Comparison of ENCODE assay signal across 13 cellular contexts in the genomic region with DNA sequence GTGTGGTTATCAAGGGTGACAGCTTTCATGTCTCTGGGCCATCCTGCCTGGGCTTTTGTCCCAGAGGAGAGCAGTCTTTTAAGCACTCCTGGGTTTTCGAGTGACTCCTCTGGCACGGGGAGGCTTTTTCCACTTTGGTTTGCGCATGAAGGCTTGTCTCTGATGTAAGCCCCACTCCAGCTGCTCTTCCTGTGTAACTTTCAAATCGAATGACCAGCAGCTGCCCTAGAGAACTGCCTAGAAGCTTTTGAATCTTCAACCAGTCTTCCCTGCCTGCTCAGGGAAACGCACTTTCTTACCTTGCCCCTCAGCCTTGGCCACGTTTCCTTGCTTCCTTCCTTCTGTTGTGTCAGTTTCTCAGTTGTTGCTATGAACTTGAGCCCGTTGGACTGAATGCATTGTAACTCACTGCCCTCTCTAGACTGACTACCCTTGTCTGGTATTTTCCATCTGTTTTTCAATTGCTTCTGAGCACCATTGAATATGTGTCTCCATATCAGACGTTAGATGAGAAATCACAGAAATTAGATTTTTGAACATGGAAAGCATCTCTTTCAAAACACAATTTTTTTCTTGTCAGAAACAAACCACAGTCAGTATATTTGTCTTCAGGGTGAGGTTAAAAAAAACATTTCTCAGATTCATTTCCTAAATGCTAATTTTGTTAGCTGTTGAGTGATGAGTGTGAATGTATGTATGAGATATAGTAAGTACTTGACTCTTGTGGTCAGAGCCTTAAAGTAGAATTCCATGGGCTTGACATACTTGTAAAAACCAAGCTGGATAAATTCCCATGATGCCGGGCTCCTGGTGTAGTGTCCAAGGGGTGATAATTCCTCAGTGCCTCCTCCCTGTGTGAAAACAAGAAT. TPM values are rescaled to one million over a fixed set of nuclear protein-coding genes. Genes with fewer than 3 reads are reported as not detected.
DNase-seq lines count a peak whose midpoint lies in the region; ATAC-seq and TF ChIP-seq lines count a peak whose summit lies in the region.
"Had no signal": no experiment of that assay in that cellular context is flagged by ENCODE, and none has a peak within 500 bp of the region (broad histone marks: within the 10 kb centered on the region; RNA-seq: fewer than 3 reads in every experiment).

No MANE protein-coding gene starts in this region.

- ATAC-seq in WTC11 (no peak), HG03342 (IDR thresholded peaks at IDR 0.05; ENCODE audit: unreplicated experiment) (no peak)
- ATAC-seq: activated CD4-positive, alpha-beta T cell treated with anti-CD3 and anti-CD28 coated beads for 36 hours had no signal

- 15 to 28% methylated on average over 6 to 9 of the region's 9 CpGs for WGBS in thyroid gland, 2 donors

- H3K4me3 ChIP-seq in dorsolateral prefrontal cortex (no peak overlapping the region), thyroid gland (replicated peaks in 1 of 3) (no peak overlapping the region)

- H3K27ac Mint-ChIP-seq in WTC11, result no peak overlapping the region
- H3K27ac Mint-ChIP-seq in activated T-cell treated with anti-CD3 and anti-CD28 coated beads, Interleukin-2, amount 50 U/mL, for 24 hours, result no peak overlapping the region
- H3K27ac Mint-ChIP-seq: activated CD4-positive, alpha-beta T cell treated with anti-CD3 and anti-CD28 coated beads for 36 hours had no signal

- POLR2A ChIA-PET in WTC11 (lab: Charles Lee), result no interaction called here

- H3K9me3 Mint-ChIP-seq in WTC11, result no peaks in the 10 kb centered on the region
- no peaks in the 10 kb centered on the region for H3K9me3 Mint-ChIP-seq in activated T-cell treated with anti-CD3 and anti-CD28 coated beads, Interleukin-2, amount 50 U/mL, for 24 hours

- H3K36me3 Mint-ChIP-seq in WTC11, result peaks cover 4% of the 10 kb centered on the region; the same call in 1 of the 2 replicates
- peaks cover 29% of the 10 kb centered on the region for H3K36me3 Mint-ChIP-seq in activated T-cell treated with anti-CD3 and anti-CD28 coated beads, Interleukin-2, amount 50 U/mL, for 24 hours (ENCODE audit: low read depth)

- H3K27me3 ChIP-seq in dorsolateral prefrontal cortex, result peaks cover 0 to 66% (median 9%) of the 10 kb centered on the region in 45 donors
- H3K27me3 ChIP-seq in thyroid gland, result no peaks in the 10 kb centered on the region

- H3K36me3 ChIP-seq in thyroid gland, result no peaks in the 10 kb centered on the region

- CTCF ChIA-PET in WTC11 (lab: Charles Lee), result no interaction called here

- no peaks in the 10 kb centered on the region for H3K9me3 ChIP-seq in thyroid gland

- no peaks in the 10 kb centered on the region for H3K27me3 Mint-ChIP-seq in WTC11 (ENCODE audit: low read depth)
- H3K27me3 Mint-ChIP-seq in activated T-cell treated with anti-CD3 and anti-CD28 coated beads, Interleukin-2, amount 50 U/mL, for 24 hours, result peaks cover 25% of the 10 kb centered on the region
- H3K27me3 Mint-ChIP-seq: activated CD4-positive, alpha-beta T cell treated with anti-CD3 and anti-CD28 coated beads for 36 hours had no signal

- TF ChIP-seq POLR2A in thyroid gland (IDR thresholded peaks at IDR 0.05), result peak in 1 of 2 donors; percentile 83

- H3K4me3 Mint-ChIP-seq in WTC11, result no peak overlapping the region
- no peak overlapping the region for H3K4me3 Mint-ChIP-seq in activated T-cell treated with anti-CD3 and anti-CD28 coated beads, Interleukin-2, amount 50 U/mL, for 24 hours
- H3K4me3 Mint-ChIP-seq: activated CD4-positive, alpha-beta T cell treated with anti-CD3 and anti-CD28 coated beads for 36 hours had no signal

- no peaks in the 10 kb centered on the region for H3K4me1 Mint-ChIP-seq in WTC11
- no peaks in the 10 kb centered on the region for H3K4me1 Mint-ChIP-seq in activated T-cell treated with anti-CD3 and anti-CD28 coated beads, Interleukin-2, amount 50 U/mL, for 24 hours (ENCODE audit: low read depth)
- H3K4me1 Mint-ChIP-seq: activated CD4-positive, alpha-beta T cell treated with anti-CD3 and anti-CD28 coated beads for 36 hours had no signal

- DNase-seq in HT1080 (ENCODE audit: low read depth), result peak; percentile 5
- DNase-seq in dorsolateral prefrontal cortex, result no peak
- peak; percentile 87 to 88 for DNase-seq in lung microvascular endothelial cell (ENCODE audit: low read depth in 2 of 2)
- DNase-seq in thyroid gland, result peak; percentile 83 to 86
- DNase-seq in WTC11 (ENCODE audit: low spot score), result no peak
- no peak for DNase-seq in activated T-cell treated with anti-CD3 and anti-CD28 coated beads, Interleukin-2, amount 50 U/mL, for 24 hours
- no peak for DNase-seq in GF-D8 (lab: John Stamatoyannopoulos, UW)
- DNase-seq: activated CD4-positive, alpha-beta T cell treated with anti-CD3 and anti-CD28 coated beads for 36 hours; GDM1; NCI-H1436; stimulated activated CD4-positive, alpha-beta T cell treated with anti-CD3 and anti-CD28 coated beads, Interleukin-1b, Interleukin-23, amount 100 ng/mL, for 48 hours had no signal

- H3K4me1 ChIP-seq in thyroid gland, result peaks cover 23 to 56% of the 10 kb centered on the region in 2 donors

- intact Hi-C loops in dorsolateral prefrontal cortex (cut with DNase I) (loop anchor here in 1 of 2 donors (10.0 kb wide), 1 partner anchor 134 kb away; no protein-coding TSS in a partner anchor), thyroid gland (cut with DNase I) (no loop called here)

- H3K27ac ChIP-seq in dorsolateral prefrontal cortex (peak overlapping the region in 44 of 59 donors; percentile 1 to 79 (median 52)), thyroid gland (peak overlapping the region; percentile 87 to 97 (median 92))
- H3K27ac ChIP-seq: RWPE1 had no signal

- TF ChIP-seq CTCF in dorsolateral prefrontal cortex (IDR thresholded peaks at IDR 0.05 in 54 of 56, conservative IDR thresholded peaks at IDR 0.05 in 2 of 56; ENCODE audit: low read depth in 1 of 56, partially characterized antibody in 56 of 56) (no peak), thyroid gland (IDR thresholded peaks at IDR 0.05) (no peak), WTC11 (IDR thresholded peaks at IDR 0.05) (no peak)

TF ChIP-seq in WTC11, 78 proteins besides CTCF, POLR2A, EP300 and RAD21 (continues in another document):
- TF ChIP-seq, protein P1, sequence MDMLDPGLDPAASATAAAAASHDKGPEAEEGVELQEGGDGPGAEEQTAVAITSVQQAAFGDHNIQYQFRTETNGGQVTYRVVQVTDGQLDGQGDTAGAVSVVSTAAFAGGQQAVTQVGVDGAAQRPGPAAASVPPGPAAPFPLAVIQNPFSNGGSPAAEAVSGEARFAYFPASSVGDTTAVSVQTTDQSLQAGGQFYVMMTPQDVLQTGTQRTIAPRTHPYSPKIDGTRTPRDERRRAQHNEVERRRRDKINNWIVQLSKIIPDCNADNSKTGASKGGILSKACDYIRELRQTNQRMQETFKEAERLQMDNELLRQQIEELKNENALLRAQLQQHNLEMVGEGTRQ (CRISPR knock-in tag; IDR thresholded peaks at IDR 0.05), result no peak
- TF ChIP-seq SMAD3 (CRISPR knock-in tag; IDR thresholded peaks at IDR 0.05; ENCODE audit: borderline replicate concordance), result no peak
- TF ChIP-seq ZNF671 (CRISPR knock-in tag; IDR thresholded peaks at IDR 0.05), result no peak
- TF ChIP-seq ZNF416 (CRISPR knock-in tag; IDR thresholded peaks at IDR 0.05), result no peak
- TF ChIP-seq, protein P2, sequence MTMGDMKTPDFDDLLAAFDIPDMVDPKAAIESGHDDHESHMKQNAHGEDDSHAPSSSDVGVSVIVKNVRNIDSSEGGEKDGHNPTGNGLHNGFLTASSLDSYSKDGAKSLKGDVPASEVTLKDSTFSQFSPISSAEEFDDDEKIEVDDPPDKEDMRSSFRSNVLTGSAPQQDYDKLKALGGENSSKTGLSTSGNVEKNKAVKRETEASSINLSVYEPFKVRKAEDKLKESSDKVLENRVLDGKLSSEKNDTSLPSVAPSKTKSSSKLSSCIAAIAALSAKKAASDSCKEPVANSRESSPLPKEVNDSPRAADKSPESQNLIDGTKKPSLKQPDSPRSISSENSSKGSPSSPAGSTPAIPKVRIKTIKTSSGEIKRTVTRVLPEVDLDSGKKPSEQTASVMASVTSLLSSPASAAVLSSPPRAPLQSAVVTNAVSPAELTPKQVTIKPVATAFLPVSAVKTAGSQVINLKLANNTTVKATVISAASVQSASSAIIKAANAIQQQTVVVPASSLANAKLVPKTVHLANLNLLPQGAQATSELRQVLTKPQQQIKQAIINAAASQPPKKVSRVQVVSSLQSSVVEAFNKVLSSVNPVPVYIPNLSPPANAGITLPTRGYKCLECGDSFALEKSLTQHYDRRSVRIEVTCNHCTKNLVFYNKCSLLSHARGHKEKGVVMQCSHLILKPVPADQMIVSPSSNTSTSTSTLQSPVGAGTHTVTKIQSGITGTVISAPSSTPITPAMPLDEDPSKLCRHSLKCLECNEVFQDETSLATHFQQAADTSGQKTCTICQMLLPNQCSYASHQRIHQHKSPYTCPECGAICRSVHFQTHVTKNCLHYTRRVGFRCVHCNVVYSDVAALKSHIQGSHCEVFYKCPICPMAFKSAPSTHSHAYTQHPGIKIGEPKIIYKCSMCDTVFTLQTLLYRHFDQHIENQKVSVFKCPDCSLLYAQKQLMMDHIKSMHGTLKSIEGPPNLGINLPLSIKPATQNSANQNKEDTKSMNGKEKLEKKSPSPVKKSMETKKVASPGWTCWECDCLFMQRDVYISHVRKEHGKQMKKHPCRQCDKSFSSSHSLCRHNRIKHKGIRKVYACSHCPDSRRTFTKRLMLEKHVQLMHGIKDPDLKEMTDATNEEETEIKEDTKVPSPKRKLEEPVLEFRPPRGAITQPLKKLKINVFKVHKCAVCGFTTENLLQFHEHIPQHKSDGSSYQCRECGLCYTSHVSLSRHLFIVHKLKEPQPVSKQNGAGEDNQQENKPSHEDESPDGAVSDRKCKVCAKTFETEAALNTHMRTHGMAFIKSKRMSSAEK (CRISPR knock-in tag; IDR thresholded peaks at IDR 0.05; ENCODE audit: borderline replicate concordance), result no peak
- TF ChIP-seq TCF7 (CRISPR knock-in tag; IDR thresholded peaks at IDR 0.05; ENCODE audit: low read depth), result no peak
- TF ChIP-seq GRHL2 (CRISPR knock-in tag; IDR thresholded peaks at IDR 0.05; ENCODE audit: insufficient replicate concordance, severe bottlenecking), result no peak
- TF ChIP-seq OVOL2 (CRISPR knock-in tag; IDR thresholded peaks at IDR 0.05; ENCODE audit: borderline replicate concordance), result no peak

RNA-seq across cellular contexts. Expression of a gene that starts 45.4 kb away (rescaled TPM):
- 10.2 and 13.7 TPM in 2 replicates for total RNA-seq in HT1080 (2014; rRNA removed; shearing (Covaris generic))
- 8.9 and 9.8 TPM in 2 replicates for polyA plus RNA-seq in HT1080 (2015; cell fraction: cytosol; rRNA removed)
- polyA plus RNA-seq in HT1080 (2015; cell fraction: nucleus; rRNA removed), result 14.0 and 18.6 TPM in 2 replicates
- total RNA-seq in dorsolateral prefrontal cortex, result 100 to 1,000 TPM in 27 of 120 experiments, 10 to 100 TPM in 93; 39.0 to 123 (median 88.4) TPM
- total RNA-seq in lung microvascular endothelial cell, result 12.9 and 14.5 TPM in 2 replicates
- 10 to 100 TPM; 15.2 to 21.7 (median 18.5) TPM for total RNA-seq in thyroid gland
- total RNA-seq in WTC11 (2021), result 8.2 to 10.8 TPM (median 9.6 TPM) in 3 replicates

RNA-seq across cellular contexts. Expression of a gene that starts 56.8 kb away (rescaled TPM):
- 11.5 and 16.4 TPM in 2 replicates for total RNA-seq in HT1080 (2014; rRNA removed; shearing (Covaris generic))
- polyA plus RNA-seq in HT1080 (2015; cell fraction: cytosol; rRNA removed), result 20.2 and 25.5 TPM in 2 replicates
- 11.3 and 13.3 TPM in 2 replicates for polyA plus RNA-seq in HT1080 (2015; cell fraction: nucleus; rRNA removed)
- total RNA-seq in dorsolateral prefrontal cortex (10 to 100 TPM; 16.6 to 29.1 (median 22.9) TPM), lung microvascular endothelial cell (4.6 and 6.2 TPM in 2 replicates), thyroid gland (10 to 100 TPM; 31.2 to 43.7 (median 37.4) TPM), WTC11 (2021) (15.4 to 18.8 TPM (median 18.1 TPM) in 3 replicates)

Comparison
In these comparisons a context has a peak if more than half of its experiments do, and no peak if none do; other contexts are left out.
1. DNase-seq: peak in HT1080 (single experiment), lung microvascular endothelial cell (2 of 2) and thyroid gland (2 of 2); none in dorsolateral prefrontal cortex (0 of 10), WTC11 (single experiment), activated T-cell treated with anti-CD3 and anti-CD28 coated beads, Interleukin-2, amount 50 U/mL, for 24 hours (single experiment) and GF-D8 (single experiment).